ENCODE assay signal across 26 cellular contexts in the genomic region with DNA sequence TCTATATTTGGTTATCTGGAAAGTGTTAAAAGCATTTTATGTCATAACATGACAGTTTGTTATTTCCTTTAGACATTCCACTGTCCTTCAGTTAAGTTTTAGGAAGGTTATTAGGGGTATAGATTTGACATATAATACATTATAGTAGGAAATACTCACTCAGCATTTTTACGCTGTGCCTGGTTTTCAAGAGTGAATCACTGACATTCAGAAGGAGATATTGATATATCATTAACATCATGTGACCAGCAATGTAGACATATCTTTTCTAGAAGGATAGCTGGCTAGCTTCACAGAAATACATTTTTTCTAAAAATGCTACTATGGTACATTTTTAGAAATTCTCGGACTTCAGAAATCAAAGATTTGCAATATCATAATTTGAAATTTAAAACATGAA.
"Had no signal": no experiment of that assay in that cellular context is flagged by ENCODE, and none has a peak within 500 bp of the region (broad histone marks: within the 10 kb centered on the region; RNA-seq: fewer than 3 reads in every experiment).

No MANE protein-coding gene starts in this region.

- ATAC-seq: natural killer cell, psoas muscle, sciatic nerve had no signal

- H3K4me3 ChIP-seq: left ventricle myocardium inferior, lung, neural progenitor cell, psoas muscle, right atrium auricular region, skin epidermis, suprapubic skin, thoracic aorta, tibial artery, uterus had no signal

- H3K9ac ChIP-seq: neural progenitor cell, parathyroid adenoma had no signal

- H2AFZ ChIP-seq: neural progenitor cell, parathyroid adenoma had no signal

- DNase-seq: hypothalamus; immature natural killer cell; islet precursor cell; left ventricle myocardium inferior; mesendoderm; naive B cell; natural killer cell; nephron progenitor cell; occipital lobe; psoas muscle; stimulated activated CD4-positive, alpha-beta T cell treated with anti-CD3 and anti-CD28 coated beads, Interleukin-12 subunit alpha, Interleukin-12 subunit beta, amount 100 ng/mL, for 4 hours; stimulated activated CD4-positive, alpha-beta T cell treated with anti-CD3 and anti-CD28 coated beads, Interleukin-15, amount 100 ng/mL, for 24 hours; stimulated activated CD4-positive, alpha-beta T cell treated with anti-CD3 and anti-CD28 coated beads, Interleukin-2, amount 100 ng/mL, for 24 hours; stimulated activated CD4-positive, alpha-beta T cell treated with anti-CD3 and anti-CD28 coated beads, Interleukin-4, amount 100 ng/mL, for 1 hour; stimulated activated naive CD4-positive, alpha-beta T cell; tibial artery; uterus had no signal

- H3K27ac ChIP-seq: left ventricle myocardium inferior, neural progenitor cell, neutrophil, parathyroid adenoma, psoas muscle, right atrium auricular region, skin epidermis, suprapubic skin, thoracic aorta, tibial artery, uterus had no signal

- H3K4me1 ChIP-seq: neural progenitor cell, parathyroid adenoma, psoas muscle, right atrium auricular region, suprapubic skin, tibial artery, uterus had no signal

- H3K4me2 ChIP-seq: neural progenitor cell had no signal

- H3K9me3 ChIP-seq: left ventricle myocardium inferior, neutrophil, psoas muscle, right atrium auricular region, suprapubic skin, thoracic aorta, tibial artery, uterus had no signal

- H3K79me2 ChIP-seq: parathyroid adenoma had no signal

- H3K27me3 ChIP-seq: neural progenitor cell, neutrophil, right atrium auricular region, suprapubic skin, tibial artery, uterus had no signal

- H3K36me3 ChIP-seq: uterus had no signal
